In the genomic region with DNA sequence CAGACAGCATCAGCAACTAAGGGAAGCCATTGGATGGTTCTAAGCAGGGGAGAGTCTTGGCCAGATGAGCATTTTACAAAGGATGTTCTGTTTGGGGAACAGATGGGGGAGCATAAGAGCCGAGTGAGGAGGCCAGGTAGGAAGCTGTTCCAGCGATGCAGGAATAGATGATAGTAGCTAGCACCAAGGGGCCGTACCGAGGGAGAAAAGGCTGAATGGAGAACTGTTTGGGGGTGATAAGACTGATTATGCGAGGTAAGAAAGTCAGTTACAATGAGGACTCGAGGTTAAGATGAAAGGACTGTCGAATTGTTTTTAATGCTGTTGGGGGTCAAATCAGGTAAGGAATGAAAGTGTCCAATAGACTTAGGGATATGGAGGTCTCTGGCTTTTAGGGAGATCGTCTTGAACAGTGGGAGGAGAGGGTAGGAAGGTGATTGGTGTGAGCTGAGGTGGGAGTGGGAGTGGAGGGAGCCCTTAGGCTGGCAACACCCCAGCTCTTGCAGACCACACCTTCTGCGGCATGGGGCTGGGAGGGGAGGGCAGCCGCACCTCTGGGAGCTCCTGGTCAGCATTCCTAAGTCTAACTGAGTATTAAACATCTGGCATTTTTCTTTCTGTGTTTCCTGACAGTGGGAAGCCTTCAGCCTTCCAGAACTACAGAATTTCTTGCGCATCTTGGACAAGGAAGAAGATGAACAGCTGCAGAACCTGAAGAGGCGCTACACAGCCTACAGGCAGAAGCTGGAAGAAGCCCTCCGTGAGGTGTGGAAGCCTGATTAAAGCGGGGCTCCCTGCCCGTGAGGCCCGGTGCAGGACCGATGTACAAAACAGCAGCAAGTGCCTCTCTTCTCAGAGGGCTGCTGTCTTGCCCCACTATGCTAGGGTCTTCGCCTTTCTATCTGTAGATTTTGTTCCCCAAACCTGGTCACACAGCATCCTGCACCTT, we compare ENCODE assay signal across 14 cellular contexts.
A peak's percentile ranks its signal among the peaks of the same experiment; 100 is the strongest.
DNase-seq lines count a peak whose midpoint lies in the region; ATAC-seq and TF ChIP-seq lines count a peak whose summit lies in the region.
"Had no signal": no experiment of that assay in that cellular context is flagged by ENCODE, and none has a peak within 500 bp of the region (broad histone marks: within the 10 kb centered on the region; RNA-seq: fewer than 3 reads in every experiment).

No MANE protein-coding gene starts in this region.

- no peak for DNase-seq in activated CD8-positive, alpha-beta memory T cell treated with anti-CD3 and anti-CD28 coated beads, Interleukin-2, amount 10 ng/mL, durations not matched to agents 7 days and 5 days
- no peak for DNase-seq in activated CD8-positive, alpha-beta memory T cell treated with anti-CD3 and anti-CD28 coated beads, Interleukin-2, amount 50 U/mL, for 4 hours
- DNase-seq in RWPE1 (ENCODE audit: low spot score): no peak
- DNase-seq in endothelial cell (ENCODE audit: low spot score): no peak
- DNase-seq in HCEC 1CT: no peak
- DNase-seq in central memory CD4-positive, alpha-beta T cell: no peak
- DNase-seq: cerebellar nuclear complex, GM23248, hypothalamus, MM.1S, NCI-H446, pancreas had no signal

- TF ChIP-seq CTCF in RWPE1 (conservative IDR thresholded peaks at IDR 0.05; ENCODE audit: low read depth) (no peak), endothelial cell (IDR thresholded peaks at IDR 0.05; ENCODE audit: unreplicated experiment) (no peak)

- POLR2A ChIA-PET in RWPE1 (lab: Yijun Ruan, JAX; ENCODE audit: low non-redundant PET): no interaction called here

- CTCF ChIA-PET in activated CD8-positive, alpha-beta memory T cell treated with anti-CD3 and anti-CD28 coated beads, Interleukin-2, amount 10 ng/mL, durations not matched to agents 7 days and 5 days (lab: Charles Lee): interaction anchor here (0.8 to 5.2 kb wide), 4 partner anchors 16 to 146 kb away, joined by 3 to 113 read pairs (median 20); a partner anchor contains a TSS
- CTCF ChIA-PET in RWPE1 (lab: Yijun Ruan, JAX): interaction anchor here (4.9 kb wide), 1 partner anchor 145 kb away, joined by 57 read pairs; no protein-coding TSS in a partner anchor

- peaks cover 34% of the 10 kb centered on the region for H3K36me3 Mint-ChIP-seq in activated CD8-positive, alpha-beta memory T cell treated with anti-CD3 and anti-CD28 coated beads, Interleukin-2, amount 10 ng/mL, durations not matched to agents 7 days and 5 days
- H3K36me3 Mint-ChIP-seq in endothelial cell (ENCODE audit: low read depth, unreplicated experiment): peaks cover 16% of the 10 kb centered on the region
- H3K36me3 Mint-ChIP-seq in stimulated activated memory B cell treated with anti-CD40 and anti-IgM and Interleukin-4, amounts not matched to agents 10 μg/mL and 1 μg/mL and 100 μg/mL, for 72 hours: peaks cover 52% of the 10 kb centered on the region

- no peak for ATAC-seq in activated CD8-positive, alpha-beta memory T cell treated with anti-CD3 and anti-CD28 coated beads, Interleukin-2, amount 10 ng/mL, durations not matched to agents 7 days and 5 days
- no peak for ATAC-seq in stimulated activated memory B cell treated with anti-CD40 and anti-IgM and Interleukin-4, amounts not matched to agents 10 μg/mL and 1 μg/mL and 100 μg/mL, for 72 hours
- no peak for ATAC-seq in HG02759 (IDR thresholded peaks at IDR 0.05; ENCODE audit: unreplicated experiment)
- ATAC-seq: pancreas had no signal

- H3K27me3 Mint-ChIP-seq in activated CD8-positive, alpha-beta memory T cell treated with anti-CD3 and anti-CD28 coated beads, Interleukin-2, amount 10 ng/mL, durations not matched to agents 7 days and 5 days: no peaks in the 10 kb centered on the region
- no peaks in the 10 kb centered on the region for H3K27me3 Mint-ChIP-seq in endothelial cell (ENCODE audit: unreplicated experiment)
- no peaks in the 10 kb centered on the region for H3K27me3 Mint-ChIP-seq in stimulated activated memory B cell treated with anti-CD40 and anti-IgM and Interleukin-4, amounts not matched to agents 10 μg/mL and 1 μg/mL and 100 μg/mL, for 72 hours

- H3K4me3 Mint-ChIP-seq in activated CD8-positive, alpha-beta memory T cell treated with anti-CD3 and anti-CD28 coated beads, Interleukin-2, amount 10 ng/mL, durations not matched to agents 7 days and 5 days: no peak overlapping the region
- H3K4me3 Mint-ChIP-seq in endothelial cell (ENCODE audit: unreplicated experiment): peak overlapping the region; percentile 59
- no peak overlapping the region for H3K4me3 Mint-ChIP-seq in stimulated activated memory B cell treated with anti-CD40 and anti-IgM and Interleukin-4, amounts not matched to agents 10 μg/mL and 1 μg/mL and 100 μg/mL, for 72 hours

- H3K4me1 Mint-ChIP-seq in activated CD8-positive, alpha-beta memory T cell treated with anti-CD3 and anti-CD28 coated beads, Interleukin-2, amount 10 ng/mL, durations not matched to agents 7 days and 5 days: peaks cover 30% of the 10 kb centered on the region
- peaks cover 30% of the 10 kb centered on the region for H3K4me1 Mint-ChIP-seq in endothelial cell (ENCODE audit: unreplicated experiment)
- peaks cover 48% of the 10 kb centered on the region for H3K4me1 Mint-ChIP-seq in stimulated activated memory B cell treated with anti-CD40 and anti-IgM and Interleukin-4, amounts not matched to agents 10 μg/mL and 1 μg/mL and 100 μg/mL, for 72 hours

- H3K9me3 Mint-ChIP-seq in activated CD8-positive, alpha-beta memory T cell treated with anti-CD3 and anti-CD28 coated beads, Interleukin-2, amount 10 ng/mL, durations not matched to agents 7 days and 5 days (ENCODE audit: low read depth): no peaks in the 10 kb centered on the region
- no peaks in the 10 kb centered on the region for H3K9me3 Mint-ChIP-seq in endothelial cell (ENCODE audit: unreplicated experiment)
- H3K9me3 Mint-ChIP-seq in stimulated activated memory B cell treated with anti-CD40 and anti-IgM and Interleukin-4, amounts not matched to agents 10 μg/mL and 1 μg/mL and 100 μg/mL, for 72 hours: no peaks in the 10 kb centered on the region

- peak overlapping the region; percentile 36 for H3K27ac ChIP-seq in RWPE1
- H3K27ac ChIP-seq: GM23248, pancreas had no signal

- H3K27ac Mint-ChIP-seq in activated CD8-positive, alpha-beta memory T cell treated with anti-CD3 and anti-CD28 coated beads, Interleukin-2, amount 10 ng/mL, durations not matched to agents 7 days and 5 days: peak overlapping the region; percentile 11
- H3K27ac Mint-ChIP-seq in endothelial cell (ENCODE audit: unreplicated experiment): peak overlapping the region; percentile 68
- H3K27ac Mint-ChIP-seq in stimulated activated memory B cell treated with anti-CD40 and anti-IgM and Interleukin-4, amounts not matched to agents 10 μg/mL and 1 μg/mL and 100 μg/mL, for 72 hours: peak overlapping the region; percentile 34

Comparison
In these comparisons a context has a peak if more than half of its experiments do, and no peak if none do; other contexts are left out.
1. H3K27ac Mint-ChIP-seq: peak in every context shown above with its lines; median percentile 68 in endothelial cell; 34 in stimulated activated memory B cell treated with anti-CD40 and anti-IgM and Interleukin-4, amounts not matched to agents 10 μg/mL and 1 μg/mL and 100 μg/mL, for 72 hours; 11 in activated CD8-positive, alpha-beta memory T cell treated with anti-CD3 and anti-CD28 coated beads, Interleukin-2, amount 10 ng/mL, durations not matched to agents 7 days and 5 days.